ENCODE assay signal across 14 cellular contexts in genomic region chrX:119374736-119375135, GRCh38. TPM values are rescaled to one million over a fixed set of nuclear protein-coding genes. Genes with fewer than 3 reads are reported as not detected.
A peak's percentile ranks its signal among the peaks of the same experiment; 100 is the strongest.
DNase-seq lines count a peak whose midpoint lies in the region; ATAC-seq and TF ChIP-seq lines count a peak whose summit lies in the region.
"Had no signal": no experiment of that assay in that cellular context is flagged by ENCODE, and none has a peak within 500 bp of the region (broad histone marks: within the 10 kb centered on the region; RNA-seq: fewer than 3 reads in every experiment).

No MANE protein-coding gene starts in this region.

- TF ChIP-seq CTCF in mammary epithelial cell (conservative IDR thresholded peaks at IDR 0.05 in 1 of 2, IDR thresholded peaks at IDR 0.05 in 1 of 2; ENCODE audit: extremely low read depth in 1 of 2, insufficient read depth in 1 of 2, low read depth in 1 of 2, low read length in 2 of 2): no peak

- no peak overlapping the region for H3K9ac ChIP-seq in mammary epithelial cell (ENCODE audit: insufficient read depth, low read length)

- BruUV-seq in mammary epithelial cell (replicated peaks; lab: Mats Ljungman, UMichigan): no TSS peak

- CTCF ChIA-PET in mammary epithelial cell (lab: Charles Lee; ENCODE audit: low non-redundant PET): no interaction called here

- H3K4me1 Mint-ChIP-seq in activated T-helper 1 cell treated with anti-CD3 and anti-CD28 coated beads, Interleukin-12 subunit alpha, Interleukin-12 subunit beta, Interleukin-2, Interleukin-4 antibody, amounts not matched to agents 30 ng/mL and 10 ng/mL and 1 ng/mL, durations not matched to agents 14 hours and 24 hours and 36 hours (ENCODE audit: low read depth): no peaks in the 10 kb centered on the region

- dilution Hi-C loops in mammary epithelial cell (cut with HindIII; ENCODE audit: low sequenced_read_pairs): no loop called here

- peaks cover 12% of the 10 kb centered on the region for H3K27me3 Mint-ChIP-seq in activated T-helper 1 cell treated with anti-CD3 and anti-CD28 coated beads, Interleukin-12 subunit alpha, Interleukin-12 subunit beta, Interleukin-2, Interleukin-4 antibody, amounts not matched to agents 30 ng/mL and 10 ng/mL and 1 ng/mL, durations not matched to agents 14 hours and 24 hours and 36 hours (ENCODE audit: insufficient read depth)

- 32% methylated on average over 2 of the region's 2 CpGs for WGBS in mammary epithelial cell (ENCODE audit: low coverage, missing lambda C conversion rate)

- intact Hi-C loops in mammary epithelial cell (cut with micrococcal nuclease): no loop called here
- intact Hi-C loops in activated T-helper 1 cell treated with anti-CD3 and anti-CD28 coated beads, Interleukin-12 subunit alpha, Interleukin-12 subunit beta, Interleukin-2, Interleukin-4 antibody, amounts not matched to agents 30 ng/mL and 10 ng/mL and 1 ng/mL, durations not matched to agents 14 hours and 24 hours and 36 hours (cut with micrococcal nuclease): no loop called here

- in situ Hi-C loops in mammary epithelial cell (cut with MboI; ENCODE audit: low sequenced_read_pairs in 2 of 2): no loop called here

- H3K27ac ChIP-seq in mammary epithelial cell (ENCODE audit: insufficient read depth, low read depth, low read length): peak overlapping the region; percentile 40

- H3K36me3 Mint-ChIP-seq in activated T-helper 1 cell treated with anti-CD3 and anti-CD28 coated beads, Interleukin-12 subunit alpha, Interleukin-12 subunit beta, Interleukin-2, Interleukin-4 antibody, amounts not matched to agents 30 ng/mL and 10 ng/mL and 1 ng/mL, durations not matched to agents 14 hours and 24 hours and 36 hours (ENCODE audit: low read depth): no peaks in the 10 kb centered on the region
- H3K36me3 Mint-ChIP-seq: WTC11 had no signal

- H3K27me3 ChIP-seq in mammary epithelial cell (ENCODE audit: insufficient read depth, low read length): no peaks in the 10 kb centered on the region

- no peaks in the 10 kb centered on the region for H3K36me3 ChIP-seq in mammary epithelial cell (ENCODE audit: insufficient read depth, low read length)
- H3K36me3 ChIP-seq: HAP-1 had no signal

- peak; percentile 90 for DNase-seq in EH (ENCODE audit: low read depth)
- DNase-seq in LHCN-M2 (ENCODE audit: low read depth): peak; percentile 15
- peak; percentile 29 for DNase-seq in mammary epithelial cell
- peak; percentile 55 for DNase-seq in kidney tubule cell (ENCODE audit: low spot score)
- DNase-seq in activated T-helper 1 cell treated with anti-CD3 and anti-CD28 coated beads, Interleukin-12 subunit alpha, Interleukin-12 subunit beta, Interleukin-2, Interleukin-4 antibody, amounts not matched to agents 30 ng/mL and 10 ng/mL and 1 ng/mL, durations not matched to agents 14 hours and 24 hours and 36 hours (ENCODE audit: low spot score): no peak
- no peak for DNase-seq in germinal center (ENCODE audit: low spot score)
- DNase-seq: amniotic stem cell, midbrain, NCI-H1092, NCI-H2171 treated with DMSO at 0.1 percent for 48 hours had no signal

- ATAC-seq in GM19324 (IDR thresholded peaks at IDR 0.05; ENCODE audit: low FRiP score, unreplicated experiment) (no peak), GM21423 (IDR thresholded peaks at IDR 0.05; ENCODE audit: unreplicated experiment) (no peak)
- ATAC-seq: WTC11 had no signal

- H4K20me1 ChIP-seq in mammary epithelial cell (ENCODE audit: insufficient read depth, low read length): no peaks in the 10 kb centered on the region

- peak overlapping the region; percentile 27 for H3K4me2 ChIP-seq in mammary epithelial cell (ENCODE audit: insufficient read depth, low read depth, low read length)

- H3K4me3 Mint-ChIP-seq in activated T-helper 1 cell treated with anti-CD3 and anti-CD28 coated beads, Interleukin-12 subunit alpha, Interleukin-12 subunit beta, Interleukin-2, Interleukin-4 antibody, amounts not matched to agents 30 ng/mL and 10 ng/mL and 1 ng/mL, durations not matched to agents 14 hours and 24 hours and 36 hours: no peak overlapping the region
- H3K4me3 Mint-ChIP-seq: WTC11 had no signal

- peaks cover 21% of the 10 kb centered on the region for H3K4me1 ChIP-seq in mammary epithelial cell (ENCODE audit: insufficient read depth, low read length)
- H3K4me1 ChIP-seq: HAP-1 had no signal

- H3K9me3 Mint-ChIP-seq in activated T-helper 1 cell treated with anti-CD3 and anti-CD28 coated beads, Interleukin-12 subunit alpha, Interleukin-12 subunit beta, Interleukin-2, Interleukin-4 antibody, amounts not matched to agents 30 ng/mL and 10 ng/mL and 1 ng/mL, durations not matched to agents 14 hours and 24 hours and 36 hours: no peaks in the 10 kb centered on the region
- H3K9me3 Mint-ChIP-seq: WTC11 had no signal

- H3K79me2 ChIP-seq in mammary epithelial cell (ENCODE audit: insufficient read depth, low read length): no peaks in the 10 kb centered on the region

- H3K9me3 ChIP-seq in mammary epithelial cell (replicated peaks; ENCODE audit: insufficient read depth, low read length): no peaks in the 10 kb centered on the region
- H3K9me3 ChIP-seq: HAP-1 had no signal

- H3K27ac Mint-ChIP-seq in activated T-helper 1 cell treated with anti-CD3 and anti-CD28 coated beads, Interleukin-12 subunit alpha, Interleukin-12 subunit beta, Interleukin-2, Interleukin-4 antibody, amounts not matched to agents 30 ng/mL and 10 ng/mL and 1 ng/mL, durations not matched to agents 14 hours and 24 hours and 36 hours: no peak overlapping the region
- H3K27ac Mint-ChIP-seq: WTC11 had no signal

- peak overlapping the region; percentile 10 for H2AFZ ChIP-seq in mammary epithelial cell (ENCODE audit: low read depth, low read length)

- H3K4me3 ChIP-seq in mammary epithelial cell (replicated peaks in 1 of 3; ENCODE audit: insufficient read depth in 1 of 3, low read depth in 2 of 3, low read length in 3 of 3): no peak overlapping the region
- H3K4me3 ChIP-seq: HAP-1 had no signal

RNA-seq across cellular contexts. Expression of gene SLC25A43, which starts 24.4 kb away (rescaled TPM):
- 17.0 and 17.8 TPM in 2 replicates for total RNA-seq in LHCN-M2 (2014; rRNA removed)
- 7.5 TPM for polyA plus RNA-seq in LHCN-M2 (2012)
- total RNA-seq in mammary epithelial cell: 10 to 100 TPM; 18.9 to 20.7 TPM
- 19.4 TPM for polyA plus RNA-seq in mammary epithelial cell
- 23.0 TPM for polyA minus RNA-seq in mammary epithelial cell
- 9.8 and 12.6 TPM in 2 replicates for total RNA-seq in activated T-helper 1 cell treated with anti-CD3 and anti-CD28 coated beads, Interleukin-12 subunit alpha, Interleukin-12 subunit beta, Interleukin-2, Interleukin-4 antibody, amounts not matched to agents 30 ng/mL and 10 ng/mL and 1 ng/mL, durations not matched to agents 14 hours and 24 hours and 36 hours

Comparison
In these comparisons a context has a peak if more than half of its experiments do, and no peak if none do; other contexts are left out.
1. DNase-seq: peak in EH (single experiment), LHCN-M2 (single experiment), mammary epithelial cell (single experiment) and kidney tubule cell (single experiment); none in activated T-helper 1 cell treated with anti-CD3 and anti-CD28 coated beads, Interleukin-12 subunit alpha, Interleukin-12 subunit beta, Interleukin-2, Interleukin-4 antibody, amounts not matched to agents 30 ng/mL and 10 ng/mL and 1 ng/mL, durations not matched to agents 14 hours and 24 hours and 36 hours (single experiment) and germinal center (single experiment).